ENCODE assay signal across 9 cellular contexts in the genomic region with DNA sequence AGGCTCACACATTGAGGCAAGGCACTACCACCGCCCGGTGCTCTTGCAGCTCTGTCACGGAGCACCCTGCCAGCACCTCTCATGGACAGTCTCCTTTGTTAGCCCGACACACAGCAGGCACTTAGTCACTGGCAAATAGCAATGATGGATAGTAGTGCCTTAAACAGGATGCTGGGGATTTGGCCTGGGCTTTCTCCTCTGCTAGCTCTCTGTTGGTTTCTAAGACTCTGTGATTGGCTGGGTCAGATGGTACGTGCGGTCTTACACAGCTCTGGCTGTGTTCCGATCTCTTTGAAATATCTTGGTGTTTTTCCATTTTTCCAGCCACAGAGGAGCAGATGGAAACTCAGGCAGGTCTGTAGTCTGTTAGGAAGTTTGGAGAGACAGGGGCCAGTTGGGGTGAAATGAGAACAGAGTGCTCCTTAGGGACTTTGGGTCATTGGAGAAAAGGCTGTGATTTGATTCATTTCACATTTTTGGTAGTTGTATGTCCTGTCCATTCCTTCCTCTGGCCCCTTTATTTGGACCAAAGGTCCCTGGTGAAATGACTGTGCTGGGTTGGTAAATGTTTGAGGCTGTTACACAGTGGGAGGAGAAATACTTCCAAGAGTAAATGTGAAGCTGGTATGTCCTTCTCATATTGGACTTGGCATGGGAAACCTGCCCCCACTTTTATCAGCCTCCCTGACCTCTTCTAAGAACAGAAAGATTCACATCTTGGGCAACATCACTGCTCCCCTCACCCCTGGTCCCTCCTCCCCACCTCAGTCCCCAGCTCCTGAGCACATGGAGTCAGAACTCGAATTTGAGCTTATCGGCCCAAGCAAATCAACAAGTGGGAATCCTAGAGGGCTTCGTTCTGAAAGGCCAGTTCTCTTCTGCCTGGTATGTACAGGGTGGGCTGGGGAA. TPM values are rescaled to one million over a fixed set of nuclear protein-coding genes. Genes with fewer than 3 reads are reported as not detected.
DNase-seq lines count a peak whose midpoint lies in the region; ATAC-seq, FAIRE-seq and TF ChIP-seq lines count a peak whose summit lies in the region.
"Had no signal": no experiment of that assay in that cellular context is flagged by ENCODE, and none has a peak within 500 bp of the region (broad histone marks: within the 10 kb centered on the region; RNA-seq: fewer than 3 reads in every experiment).

No MANE protein-coding gene starts in this region.

- H3K4me3 Mint-ChIP-seq in activated CD8-positive, alpha-beta memory T cell treated with anti-CD3 and anti-CD28 coated beads, Interleukin-2, amount 10 ng/mL, durations not matched to agents 7 days and 5 days, result peak overlapping the region; percentile 16

- intact Hi-C loops in GM12878 (cut with micrococcal nuclease; ENCODE audit: unreplicated experiment), result loop anchor here (2.0 to 10.0 kb wide), 4 partner anchors 23 to 473 kb away; a partner anchor contains a TSS
- intact Hi-C loops in right lobe of liver (cut with DNase I), result no loop called here

- H3K4me3 ChIP-seq in GM12878 (peak overlapping the region; percentile 77; the same call in 1 of the 2 replicates), right lobe of liver (no peak overlapping the region)

- TF ChIP-seq POLR2A in GM12878 (IDR thresholded peaks at IDR 0.05; ENCODE audit: low read depth, low read length), result no peak
- TF ChIP-seq POLR2A in right lobe of liver (IDR thresholded peaks at IDR 0.05), result peak; percentile 64

- H3K27me3 Mint-ChIP-seq in activated CD8-positive, alpha-beta memory T cell treated with anti-CD3 and anti-CD28 coated beads, Interleukin-2, amount 10 ng/mL, durations not matched to agents 7 days and 5 days, result no peaks in the 10 kb centered on the region

- RAD21 ChIA-PET in GM12878 (lab: Charles Lee; ENCODE audit: unreplicated experiment), result interaction anchor here (1.1 to 1.6 kb wide), 2 partner anchors 65 to 221 kb away, joined by 3 to 4 read pairs; a partner anchor contains a TSS

- TF ChIP-seq RAD21 in GM12878 (IDR thresholded peaks at IDR 0.05; ENCODE audit: insufficient read depth, low read depth, low read length), result no peak

- ATAC-seq in activated CD8-positive, alpha-beta memory T cell treated with anti-CD3 and anti-CD28 coated beads, Interleukin-2, amount 10 ng/mL, durations not matched to agents 7 days and 5 days, result no peak
- no peak for ATAC-seq in GM12878
- peak in 2 of 4 donors; percentile 4 to 16 for ATAC-seq in right lobe of liver

- peaks cover 79% of the 10 kb centered on the region for H3K4me1 Mint-ChIP-seq in activated CD8-positive, alpha-beta memory T cell treated with anti-CD3 and anti-CD28 coated beads, Interleukin-2, amount 10 ng/mL, durations not matched to agents 7 days and 5 days

- POLR2A ChIA-PET in GM12878 (lab: Charles Lee), result interaction anchor here (0.6 kb wide), 1 partner anchor 70 kb away, joined by 3 read pairs; no protein-coding TSS in a partner anchor

- no peak for TF ChIP-seq EP300 in GM12878 (IDR thresholded peaks at IDR 0.05; ENCODE audit: borderline replicate concordance in 1 of 2, control insufficient read depth in 1 of 2, low read depth in 2 of 2, low read length in 2 of 2)

- H3K27me3 ChIP-seq in GM12878 (replicated peaks in 1 of 2; ENCODE audit: control insufficient read depth in 2 of 2, insufficient read depth in 2 of 2, low read length in 1 of 2), result no peaks in the 10 kb centered on the region
- no peaks in the 10 kb centered on the region for H3K27me3 ChIP-seq in right lobe of liver

- H3K4me2 ChIP-seq in GM12878 (ENCODE audit: control insufficient read depth, insufficient read depth), result peak overlapping the region; percentile 95

- CTCF ChIA-PET in activated CD8-positive, alpha-beta memory T cell treated with anti-CD3 and anti-CD28 coated beads, Interleukin-2, amount 10 ng/mL, durations not matched to agents 7 days and 5 days (lab: Charles Lee), result interaction anchor here (0.7 to 6.0 kb wide), 10 partner anchors 9 to 325 kb away, joined by 3 to 73 read pairs (median 7); a partner anchor contains a TSS
- CTCF ChIA-PET in GM12878 (lab: Yijun Ruan, JAX), result interaction anchor here (1.0 to 2.8 kb wide), 6 partner anchors 9 to 82 kb away, joined by 3 to 12 read pairs (median 5); a partner anchor contains a TSS

- 0 out of 2 replicates have a peak overlapping the region, but pooled peaks have one; percentile 10 for H3K9ac ChIP-seq in GM12878 (ENCODE audit: control insufficient read depth, insufficient read depth, low read length)

- no peak for DNase-seq in activated CD8-positive, alpha-beta memory T cell treated with anti-CD3 and anti-CD28 coated beads, Interleukin-2, amount 10 ng/mL, durations not matched to agents 7 days and 5 days
- no peak for DNase-seq in activated CD8-positive, alpha-beta memory T cell treated with anti-CD3 and anti-CD28 coated beads, Interleukin-2, amount 50 U/mL, for 4 hours
- no peak for DNase-seq in GM12878 (ENCODE audit: low read depth, low spot score)
- DNase-seq in right lobe of liver, result no peak
- DNase-seq in ureter (ENCODE audit: low spot score), result peak; percentile 67
- DNase-seq in nucleus accumbens (lab: John Stamatoyannopoulos, UW), result no peak
- no peak for DNase-seq in activated CD4-positive, alpha-beta T cell treated with anti-CD3 and anti-CD28 coated beads for 48 hours
- DNase-seq in DMS53 (lab: John Stamatoyannopoulos, UW), result no peak
- DNase-seq: DMS153 had no signal

- in situ Hi-C loops in GM12878 (cut with MboI), result no loop called here

- H3K27ac ChIP-seq in GM12878 (ENCODE audit: control insufficient read depth, insufficient read depth) (peak overlapping the region; percentile 78), right lobe of liver (peak overlapping the region; percentile 38 to 90 (median 71))

- peaks cover 3% of the 10 kb centered on the region for H3K9me3 Mint-ChIP-seq in activated CD8-positive, alpha-beta memory T cell treated with anti-CD3 and anti-CD28 coated beads, Interleukin-2, amount 10 ng/mL, durations not matched to agents 7 days and 5 days (ENCODE audit: low read depth)

- TF ChIP-seq CTCF in GM12878 (IDR thresholded peaks at IDR 0.05 in 2 of 3, conservative IDR thresholded peaks at IDR 0.05 in 1 of 3; ENCODE audit: control insufficient read depth in 2 of 3, extremely low read depth in 1 of 3, insufficient read depth in 1 of 3, low read depth in 3 of 3, low read length in 3 of 3) (no peak), right lobe of liver (IDR thresholded peaks at IDR 0.05) (no peak)

- H3K4me1 ChIP-seq in GM12878 (ENCODE audit: control insufficient read depth, insufficient read depth, low read length) (peaks cover 30% of the 10 kb centered on the region), right lobe of liver (peaks cover 0 to 6% (median 0%) of the 10 kb centered on the region in 4 donors)

- FAIRE-seq in GM12878 (lab: Jason Lieb, UNC), result no peak

- peaks cover 2% of the 10 kb centered on the region; the same call in 2 of the 3 replicates for H3K9me3 ChIP-seq in GM12878 (replicated peaks; ENCODE audit: control insufficient read depth, insufficient read depth, low read length)
- H3K9me3 ChIP-seq in right lobe of liver, result no peaks in the 10 kb centered on the region

- peaks cover 26% of the 10 kb centered on the region for H3K36me3 Mint-ChIP-seq in activated CD8-positive, alpha-beta memory T cell treated with anti-CD3 and anti-CD28 coated beads, Interleukin-2, amount 10 ng/mL, durations not matched to agents 7 days and 5 days

- peak overlapping the region; percentile 96 for H3K27ac Mint-ChIP-seq in activated CD8-positive, alpha-beta memory T cell treated with anti-CD3 and anti-CD28 coated beads, Interleukin-2, amount 10 ng/mL, durations not matched to agents 7 days and 5 days

- H4K20me1 ChIP-seq in GM12878 (ENCODE audit: control insufficient read depth, insufficient read depth), result no peaks in the 10 kb centered on the region

- no TSS peak for BruUV-seq in GM12878 (replicated peaks; lab: Mats Ljungman, UMichigan)

- H2AFZ ChIP-seq in GM12878 (ENCODE audit: control insufficient read depth, low read depth, low read length), result no peak overlapping the region

- 81% methylated on average over 10 of the region's 10 CpGs for WGBS in GM12878 (ENCODE audit: insufficient coverage, insufficient replicate concordance, low lambda C conversion rate, missing lambda C conversion rate)
- 56% methylated on average over 8 of the region's 10 CpGs for WGBS in right lobe of liver (ENCODE audit: insufficient coverage, low coverage, low lambda C conversion rate, missing lambda C conversion rate)

- SMC1A ChIA-PET in GM12878 (lab: Charles Lee; ENCODE audit: uncharacterized antibody, unreplicated experiment), result interaction anchor here (0.8 to 1.2 kb wide), 4 partner anchors 20 to 383 kb away, joined by 3 to 4 read pairs (median 3); a partner anchor contains a TSS

- H3K36me3 ChIP-seq in GM12878 (ENCODE audit: control insufficient read depth in 2 of 2, insufficient read depth in 2 of 2, low read length in 1 of 2) (no peaks in the 10 kb centered on the region), right lobe of liver (no peaks in the 10 kb centered on the region)

- H3K79me2 ChIP-seq in GM12878 (ENCODE audit: control insufficient read depth, insufficient read depth, low read length), result peaks cover 51% of the 10 kb centered on the region

RNA-seq across cellular contexts. Expression of a gene that starts 3.4 kb away (rescaled TPM):
- 10 to 100 TPM; 22.1 to 37.5 TPM for total RNA-seq in activated CD8-positive, alpha-beta memory T cell treated with anti-CD3 and anti-CD28 coated beads, Interleukin-2, amount 10 ng/mL, durations not matched to agents 7 days and 5 days
- total RNA-seq in GM12878 (2013; cell fraction: nucleolus; rRNA removed), result 2.9 and 3.0 TPM in 2 replicates
- total RNA-seq in GM12878 (2014; rRNA removed), result 9.9 and 11.8 TPM in 2 replicates
- total RNA-seq in GM12878 (2014; rRNA removed; fragmentation: Illumina TruSeq; extraction: Trizol), result 7.3 and 7.7 TPM in 2 replicates
- total RNA-seq in GM12878 (2021), result 6.9 and 8.4 TPM in 2 replicates
- polyA plus RNA-seq in GM12878 (2011; ENCODE audit: low read depth), result 19.7 TPM
- polyA plus RNA-seq in GM12878 (2011; rRNA removed), result 1.0 TPM in 2 replicates
- polyA plus RNA-seq in GM12878 (2011; cell fraction: cytosol; rRNA removed), result 1.3 and 1.8 TPM in 2 replicates
- polyA plus RNA-seq in GM12878 (2011; cell fraction: nucleus; rRNA removed), result 0.46 and 0.53 TPM in 2 replicates
- 13.1 and 21.5 TPM in 2 replicates for polyA plus RNA-seq in GM12878 (2012)
- polyA plus RNA-seq in GM12878 (2014; fragmentation: Illumina TruSeq; extraction: Trizol), result 6.9 and 10.7 TPM in 2 replicates
- 1 to 10 TPM; 1.4 to 5.2 TPM for polyA plus RNA-seq in GM12878 (2014; fragmentation: Nextera tagmentation; extraction: Ambion mirVana)
- polyA plus RNA-seq in GM12878 (2014; rRNA removed), result 7.7 and 8.7 TPM in 2 replicates
- polyA plus RNA-seq in GM12878 (2016; fragmentation: Nextera tagmentation; extraction: Ambion mirVana), result 10 to 100 TPM; 11.1 to 14.3 TPM
- 0.21 and 0.44 TPM in 2 replicates for polyA minus RNA-seq in GM12878 (2011; rRNA and poly(A)+ RNA removed)
- not detected in 2 replicates for polyA minus RNA-seq in GM12878 (2011; cell fraction: cytosol; rRNA and poly(A)+ RNA removed)
- polyA minus RNA-seq in GM12878 (2011; cell fraction: nucleus; rRNA and poly(A)+ RNA removed), result 0.24 and 0.29 TPM in 2 replicates
- total RNA-seq in right lobe of liver, result 1 to 10 TPM; 1.3 to 8.7 (median 3.6) TPM
- total RNA-seq in ureter, result 23.1 TPM

RNA-seq across cellular contexts. Expression of a gene that starts 23.1 kb away (rescaled TPM):
- total RNA-seq in activated CD8-positive, alpha-beta memory T cell treated with anti-CD3 and anti-CD28 coated beads, Interleukin-2, amount 10 ng/mL, durations not matched to agents 7 days and 5 days, result 10 to 100 TPM; 41.9 to 46.1 TPM
- total RNA-seq in GM12878 (2013; cell fraction: nucleolus; rRNA removed), result 76.3 and 86.3 TPM in 2 replicates
- 17.9 and 24.1 TPM in 2 replicates for total RNA-seq in GM12878 (2014; rRNA removed)
- 20.9 and 21.3 TPM in 2 replicates for total RNA-seq in GM12878 (2014; rRNA removed; fragmentation: Illumina TruSeq; extraction: Trizol)
- total RNA-seq in GM12878 (2021), result 26.6 and 27.8 TPM in 2 replicates
- 17.1 TPM for polyA plus RNA-seq in GM12878 (2011; ENCODE audit: low read depth)
- polyA plus RNA-seq in GM12878 (2011; rRNA removed), result 26.2 and 30.7 TPM in 2 replicates
- 21.7 and 23.9 TPM in 2 replicates for polyA plus RNA-seq in GM12878 (2011; cell fraction: cytosol; rRNA removed)
- 31.0 and 37.4 TPM in 2 replicates for polyA plus RNA-seq in GM12878 (2011; cell fraction: nucleus; rRNA removed)
- polyA plus RNA-seq in GM12878 (2012), result 14.7 and 16.7 TPM in 2 replicates
- 25.1 and 29.5 TPM in 2 replicates for polyA plus RNA-seq in GM12878 (2014; fragmentation: Illumina TruSeq; extraction: Trizol)
- polyA plus RNA-seq in GM12878 (2014; fragmentation: Nextera tagmentation; extraction: Ambion mirVana), result 1 to 10 TPM; 7.6 to 8.5 TPM
- polyA plus RNA-seq in GM12878 (2014; rRNA removed), result 14.0 and 17.5 TPM in 2 replicates
- 10 to 100 TPM; 16.6 to 18.1 TPM for polyA plus RNA-seq in GM12878 (2016; fragmentation: Nextera tagmentation; extraction: Ambion mirVana)
- 33.7 and 34.8 TPM in 2 replicates for polyA minus RNA-seq in GM12878 (2011; rRNA and poly(A)+ RNA removed)
- 10.0 and 14.1 TPM in 2 replicates for polyA minus RNA-seq in GM12878 (2011; cell fraction: cytosol; rRNA and poly(A)+ RNA removed)
- polyA minus RNA-seq in GM12878 (2011; cell fraction: nucleus; rRNA and poly(A)+ RNA removed), result 26.1 and 42.6 TPM in 2 replicates
- 10 to 100 TPM; 25.2 to 30.5 (median 27.6) TPM for total RNA-seq in right lobe of liver
- total RNA-seq in ureter, result 93.0 TPM
